In the genomic region with DNA sequence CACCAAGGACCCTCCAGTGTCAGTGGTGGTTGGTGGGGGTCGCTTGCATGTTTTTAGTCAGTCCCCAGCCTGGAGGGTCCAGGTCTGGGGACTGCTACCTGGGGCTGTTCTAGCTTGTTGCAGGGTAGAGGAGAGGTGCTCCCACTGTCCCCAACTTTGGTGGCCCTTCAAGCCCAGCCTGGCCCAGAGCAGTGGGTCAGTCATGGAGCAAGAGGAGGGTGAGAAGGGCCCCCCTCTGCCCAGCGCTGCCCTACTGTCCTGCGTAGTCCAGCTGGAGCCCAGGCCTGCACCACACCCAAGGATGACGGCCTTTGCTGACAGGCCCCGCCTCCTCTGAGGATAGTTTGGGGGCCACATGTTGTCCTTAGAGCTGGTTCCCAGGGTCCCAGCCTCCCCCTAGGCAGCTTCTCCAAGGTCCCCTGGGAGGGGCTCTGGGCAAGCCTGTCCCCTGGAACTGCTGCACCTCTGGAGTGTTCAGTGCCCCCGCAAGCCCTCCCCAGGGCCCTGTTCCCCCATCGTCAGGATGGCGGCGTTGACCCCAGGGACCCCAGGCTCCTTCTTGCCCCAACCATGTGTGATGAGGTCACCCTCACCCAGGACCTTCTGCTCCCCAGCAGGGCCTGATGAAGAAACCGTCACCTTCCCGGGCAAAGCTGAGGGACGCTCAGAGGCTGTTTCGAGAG, we compare ENCODE assay signal across 30 cellular contexts. TPM values are rescaled to one million over a fixed set of nuclear protein-coding genes. Genes with fewer than 3 reads are reported as not detected.
"Had no signal": no experiment of that assay in that cellular context is flagged by ENCODE, and none has a peak within 500 bp of the region (broad histone marks: within the 10 kb centered on the region; RNA-seq: fewer than 3 reads in every experiment).

No MANE protein-coding gene starts in this region.

- H3K4me1 Mint-ChIP-seq: activated CD4-positive, alpha-beta T cell treated with anti-CD3 and anti-CD28 coated beads, Interleukin-2, amount 10 ng/mL, durations not matched to agents 24 days and 14 days; activated naive CD4-positive, alpha-beta T cell treated with anti-CD3 and anti-CD28 coated beads, Interleukin-2, amount 50 U/mL, for 24 hours; brain had no signal

- ATAC-seq: activated CD8-positive, alpha-beta T cell treated with anti-CD3 and anti-CD28 coated beads for 36 hours; Panc1; Right ventricle myocardium inferior had no signal

- H3K36me3 Mint-ChIP-seq: activated naive CD4-positive, alpha-beta T cell treated with anti-CD3 and anti-CD28 coated beads, Interleukin-2, amount 50 U/mL, for 24 hours; brain had no signal

- H3K27ac Mint-ChIP-seq: activated CD4-positive, alpha-beta T cell treated with anti-CD3 and anti-CD28 coated beads, Interleukin-2, amount 10 ng/mL, durations not matched to agents 24 days and 14 days; activated CD8-positive, alpha-beta T cell treated with anti-CD3 and anti-CD28 coated beads for 36 hours; activated naive CD4-positive, alpha-beta T cell treated with anti-CD3 and anti-CD28 coated beads, Interleukin-2, amount 50 U/mL, for 24 hours; activated T-cell treated with anti-CD3 and anti-CD28 coated beads, Interleukin-2, amount 50 U/mL, for 24 hours; activated T-helper 2 cell treated with anti-CD3 and anti-CD28 coated beads, Interferon-gamma antibody, Interleukin-2, Interleukin-4, amounts not matched to agents 10 μg/mL and 5 μg/mL and 100 μg/mL, durations not matched to agents 14 hours and 24 hours and 36 hours; brain had no signal

- H3K36me3 ChIP-seq: WERI-Rb-1 had no signal

- H3K27ac ChIP-seq: WERI-Rb-1 had no signal

- H3K4me3 Mint-ChIP-seq: activated CD4-positive, alpha-beta T cell treated with anti-CD3 and anti-CD28 coated beads, Interleukin-2, amount 10 ng/mL, durations not matched to agents 24 days and 14 days; activated CD8-positive, alpha-beta T cell treated with anti-CD3 and anti-CD28 coated beads for 36 hours; activated naive CD4-positive, alpha-beta T cell treated with anti-CD3 and anti-CD28 coated beads, Interleukin-2, amount 50 U/mL, for 24 hours; activated T-cell treated with anti-CD3 and anti-CD28 coated beads, Interleukin-2, amount 50 U/mL, for 24 hours had no signal

- H3K9me3 Mint-ChIP-seq: activated CD4-positive, alpha-beta T cell treated with anti-CD3 and anti-CD28 coated beads, Interleukin-2, amount 10 ng/mL, durations not matched to agents 24 days and 14 days; activated CD8-positive, alpha-beta T cell treated with anti-CD3 and anti-CD28 coated beads for 36 hours; activated naive CD4-positive, alpha-beta T cell treated with anti-CD3 and anti-CD28 coated beads, Interleukin-2, amount 50 U/mL, for 24 hours; activated T-cell treated with anti-CD3 and anti-CD28 coated beads, Interleukin-2, amount 50 U/mL, for 24 hours; activated T-helper 2 cell treated with anti-CD3 and anti-CD28 coated beads, Interferon-gamma antibody, Interleukin-2, Interleukin-4, amounts not matched to agents 10 μg/mL and 5 μg/mL and 100 μg/mL, durations not matched to agents 14 hours and 24 hours and 36 hours had no signal

- DNase-seq: activated CD4-positive, alpha-beta T cell treated with anti-CD3 and anti-CD28 coated beads, Interleukin-2, amount 10 ng/mL, durations not matched to agents 24 days and 14 days; activated CD4-positive, alpha-beta T cell treated with anti-CD3 and anti-CD28 coated beads, Interleukin-2, amount 50 U/mL, for 4 hours; activated CD8-positive, alpha-beta T cell treated with anti-CD3 and anti-CD28 coated beads for 36 hours; activated gamma-delta T cell; activated naive CD4-positive, alpha-beta T cell treated with Interleukin-2 at 50 U/mL for 16 hours; activated T-cell treated with anti-CD3 and anti-CD28 coated beads, Interleukin-2, amount 50 U/mL, for 24 hours; anterior cingulate cortex; caudate nucleus; Karpas-422; KBM-7; NCI-H1105; NCI-H1417 treated with DMSO at 0.1 percent for 48 hours; NCI-H187 treated with DMSO at 0.1 percent for 48 hours; NCI-H2081; NCI-H226; NCI-H446 treated with DMSO at 0.1 percent for 48 hours; NCI-H524; NCI-H69; NCI-H82; SW 1271; T-helper 1 cell; T1000; WERI-Rb-1 had no signal

RNA-seq across cellular contexts. Expression of a gene that starts 6.8 kb away (rescaled TPM):
- total RNA-seq: activated CD4-positive, alpha-beta T cell treated with anti-CD3 and anti-CD28 coated beads, Interleukin-2, amount 10 ng/mL, durations not matched to agents 24 days and 14 days; activated CD8-positive, alpha-beta T cell treated with anti-CD3 and anti-CD28 coated beads for 36 hours; activated T-helper 2 cell treated with anti-CD3 and anti-CD28 coated beads, Interferon-gamma antibody, Interleukin-2, Interleukin-4, amounts not matched to agents 10 μg/mL and 5 μg/mL and 100 μg/mL, durations not matched to agents 14 hours and 24 hours and 36 hours; bronchial epithelial cell; Right ventricle myocardium inferior; T-helper 2 cell treated with Interferon-gamma antibody and Interleukin-4, amounts not matched to agents 100 ng/mL and 5 ng/mL, for 36 hours had no signal
